ENCODE assay signal across 27 cellular contexts in genomic region chr19:9967326-9967725, GRCh38. TPM values are rescaled to one million over a fixed set of nuclear protein-coding genes. Genes with fewer than 3 reads are reported as not detected.
"Had no signal": no experiment of that assay in that cellular context is flagged by ENCODE, and none has a peak within 500 bp of the region (broad histone marks: within the 10 kb centered on the region; RNA-seq: fewer than 3 reads in every experiment).

No MANE protein-coding gene starts in this region.

- H3K9me3 ChIP-seq: heart left ventricle, left lung, prostate gland, thoracic aorta, vagina had no signal

- H3K27ac Mint-ChIP-seq: activated CD8-positive, alpha-beta T cell treated with anti-CD3 and anti-CD28 coated beads, Interleukin-2, amount 10 ng/mL, durations not matched to agents 7 days and 5 days; activated naive CD4-positive, alpha-beta T cell treated with anti-CD3 and anti-CD28 coated beads, Interleukin-2, amount 50 U/mL, for 72 hours; type B pancreatic cell had no signal

- DNase-seq: activated CD4-positive, alpha-beta T cell treated with anti-CD3 and anti-CD28 coated beads for 1 hour; activated CD4-positive, alpha-beta T cell treated with anti-CD3 and anti-CD28 coated beads, Interleukin-2, amount 50 U/mL, for 1 hour; activated CD8-positive, alpha-beta T cell treated with anti-CD3 and anti-CD28 coated beads, Interleukin-2, amount 10 ng/mL, durations not matched to agents 7 days and 5 days; aorta; brain microvascular endothelial cell; central memory CD4-positive, alpha-beta T cell; effector memory CD4-positive, alpha-beta T cell; heart left ventricle; left lung; naive thymus-derived CD8-positive, alpha-beta T cell; stimulated activated CD4-positive, alpha-beta T cell treated with anti-CD3 and anti-CD28 coated beads, Interleukin-2, amount 100 ng/mL, for 48 hours; stimulated activated naive CD4-positive, alpha-beta T cell treated with Interleukin-2 at 50 U/mL for 16 hours; WERI-Rb-1 had no signal

- H3K4me3 ChIP-seq: heart left ventricle, left lung, prostate gland, thoracic aorta, vagina had no signal

- H3K27me3 ChIP-seq: brain microvascular endothelial cell, vagina had no signal

- H3K36me3 ChIP-seq: brain microvascular endothelial cell, left lung, prostate gland, thoracic aorta, WERI-Rb-1 had no signal

- H3K9me3 Mint-ChIP-seq: type B pancreatic cell had no signal

- H3K4me1 ChIP-seq: heart left ventricle, left lung, prostate gland, vagina had no signal

- FAIRE-seq: colon, endothelial cell of umbilical vein, TTC549 had no signal

- H3K27ac ChIP-seq: brain microvascular endothelial cell, heart left ventricle, left lung, prostate gland, thoracic aorta, vagina, WERI-Rb-1 had no signal

- H3K4me3 Mint-ChIP-seq: activated CD8-positive, alpha-beta T cell treated with anti-CD3 and anti-CD28 coated beads, Interleukin-2, amount 10 ng/mL, durations not matched to agents 7 days and 5 days; naive thymus-derived CD8-positive, alpha-beta T cell; type B pancreatic cell had no signal

- ATAC-seq: activated CD8-positive, alpha-beta T cell treated with anti-CD3 and anti-CD28 coated beads, Interleukin-2, amount 10 ng/mL, durations not matched to agents 7 days and 5 days; activated naive CD4-positive, alpha-beta T cell treated with anti-CD3 and anti-CD28 coated beads, Interleukin-2, amount 50 U/mL, for 72 hours; esophagus mucosa; heart left ventricle; left lung; naive thymus-derived CD8-positive, alpha-beta T cell had no signal

- H3K36me3 Mint-ChIP-seq: activated naive CD4-positive, alpha-beta T cell treated with anti-CD3 and anti-CD28 coated beads, Interleukin-2, amount 50 U/mL, for 72 hours; naive thymus-derived CD8-positive, alpha-beta T cell; type B pancreatic cell had no signal

RNA-seq across cellular contexts. Expression of gene COL5A3, which starts 43.0 kb away (rescaled TPM):
- total RNA-seq: endothelial cell of umbilical vein; naive thymus-derived CD8-positive, alpha-beta T cell had no signal
- polyA plus RNA-seq: endothelial cell of umbilical vein; naive thymus-derived CD8-positive, alpha-beta T cell had no signal

RNA-seq across cellular contexts. Expression of gene RDH8, which starts 46.0 kb away (rescaled TPM):
- total RNA-seq: activated CD8-positive, alpha-beta T cell treated with anti-CD3 and anti-CD28 coated beads, Interleukin-2, amount 10 ng/mL, durations not matched to agents 7 days and 5 days; activated naive CD4-positive, alpha-beta T cell treated with anti-CD3 and anti-CD28 coated beads, Interleukin-2, amount 50 U/mL, for 72 hours; aorta; dermis microvascular lymphatic vessel endothelial cell; endothelial cell of umbilical vein; esophagus mucosa; fibroblast of villous mesenchyme; heart left ventricle; kidney epithelial cell; left lung; lung microvascular endothelial cell; naive thymus-derived CD8-positive, alpha-beta T cell; osteocyte; prostate gland; thoracic aorta; vagina had no signal
- polyA plus RNA-seq: aorta; endothelial cell of umbilical vein; heart left ventricle; naive thymus-derived CD8-positive, alpha-beta T cell had no signal
